In genomic region chr20:21048841-21049273, GRCh38 we compare ENCODE assay signal across 9 cellular contexts. TPM values are rescaled to one million over a fixed set of nuclear protein-coding genes. Genes with fewer than 3 reads are reported as not detected.
DNase-seq lines count a peak whose midpoint lies in the region; ATAC-seq and TF ChIP-seq lines count a peak whose summit lies in the region.
"Had no signal": no experiment of that assay in that cellular context is flagged by ENCODE, and none has a peak within 500 bp of the region (broad histone marks: within the 10 kb centered on the region; RNA-seq: fewer than 3 reads in every experiment).

No MANE protein-coding gene starts in this region.

- intact Hi-C loops in Caco-2 (cut with micrococcal nuclease; ENCODE audit: unreplicated experiment) (no loop called here), left lung (cut with DNase I) (no loop called here), stomach (cut with DNase I; ENCODE audit: low total_unique reads) (no loop called here)

- POLR2A ChIA-PET in Caco-2 (lab: Charles Lee): interaction anchor here (1.0 kb wide), 1 partner anchor 53 kb away, joined by 4 read pairs; no protein-coding TSS in a partner anchor

- DNase-seq in Caco-2 (peak in 1 of 2 experiments; percentile 71), HAP-1 (ENCODE audit: low spot score in 2 of 2) (peak; percentile 24 to 85), RWPE2 (ENCODE audit: low spot score) (no peak), left lung (no peak), stomach (peak; percentile 39), cortex of kidney (lab: John Stamatoyannopoulos, UW) (no peak)
- DNase-seq in activated naive CD4-positive, alpha-beta T cell treated with anti-CD3 and anti-CD28 coated beads, Interleukin-2, amount 50 U/mL, for 16 hours: peak; percentile 46

- H3K4me1 ChIP-seq in Caco-2 (peaks cover 32% of the 10 kb centered on the region), HAP-1 (peaks cover 11% of the 10 kb centered on the region), RWPE2 (ENCODE audit: insufficient read depth, poor library complexity, severe bottlenecking) (no peaks in the 10 kb centered on the region), left lung (no peaks in the 10 kb centered on the region), stomach (no peaks in the 10 kb centered on the region)

- H3K27ac ChIP-seq in RWPE2 (ENCODE audit: poor library complexity, severe bottlenecking) (no peak overlapping the region), left lung (no peak overlapping the region), stomach (no peak overlapping the region)
- H3K27ac ChIP-seq: skin epidermis had no signal

- H3K27me3 ChIP-seq in Caco-2 (replicated peaks; ENCODE audit: control insufficient read depth, insufficient read depth, low read length): no peaks in the 10 kb centered on the region
- H3K27me3 ChIP-seq in HAP-1 (ENCODE audit: low read depth): no peaks in the 10 kb centered on the region
- no peaks in the 10 kb centered on the region for H3K27me3 ChIP-seq in RWPE2 (ENCODE audit: insufficient read depth, poor library complexity, severe bottlenecking)
- H3K27me3 ChIP-seq in left lung: peaks cover 0 to 44% of the 10 kb centered on the region in 2 donors
- peaks cover 0 to 53% (median 0%) of the 10 kb centered on the region in 3 donors for H3K27me3 ChIP-seq in stomach

- no peaks in the 10 kb centered on the region for H3K36me3 Mint-ChIP-seq in Caco-2 (ENCODE audit: insufficient read depth, unreplicated experiment)

- no peaks in the 10 kb centered on the region for H3K36me3 ChIP-seq in Caco-2 (ENCODE audit: control insufficient read depth, insufficient read depth, low read length)
- H3K36me3 ChIP-seq in HAP-1 (replicated peaks): no peaks in the 10 kb centered on the region
- no peaks in the 10 kb centered on the region for H3K36me3 ChIP-seq in RWPE2 (ENCODE audit: low read depth)
- no peaks in the 10 kb centered on the region for H3K36me3 ChIP-seq in left lung
- no peaks in the 10 kb centered on the region for H3K36me3 ChIP-seq in stomach

- TF ChIP-seq CTCF in Caco-2 (IDR thresholded peaks at IDR 0.05; ENCODE audit: insufficient read depth in 1 of 2, low read depth in 1 of 2, low read length in 1 of 2, severe bottlenecking in 1 of 2, unreplicated experiment in 1 of 2) (peak; percentile 60 to 76), RWPE2 (IDR thresholded peaks at IDR 0.05; ENCODE audit: poor library complexity, severe bottlenecking) (peak; percentile 66), left lung (IDR thresholded peaks at IDR 0.05) (peak; percentile 44 to 51), stomach (IDR thresholded peaks at IDR 0.05) (peak in 2 of 7 experiments; percentile 23 to 38)

- no peak overlapping the region for H3K27ac Mint-ChIP-seq in Caco-2 (ENCODE audit: unreplicated experiment)

- CTCF ChIA-PET in Caco-2 (lab: Charles Lee): interaction anchor here (0.5 to 1.2 kb wide), 6 partner anchors 12 to 223 kb away, joined by 3 to 16 read pairs (median 5); no protein-coding TSS in a partner anchor

- no peak overlapping the region for H3K4me3 ChIP-seq in Caco-2 (ENCODE audit: low read depth, low read length)
- no peak overlapping the region for H3K4me3 ChIP-seq in HAP-1
- no peak overlapping the region for H3K4me3 ChIP-seq in RWPE2 (ENCODE audit: severe bottlenecking)
- no peak overlapping the region for H3K4me3 ChIP-seq in left lung
- H3K4me3 ChIP-seq in stomach: no peak overlapping the region
- H3K4me3 ChIP-seq: skin epidermis had no signal

- no TSS peak for BruUV-seq in Caco-2 (replicated peaks; lab: Mats Ljungman, UMichigan)

- 53 to 58% (median 56%) methylated on average over 5 of the region's 5 CpGs for WGBS in stomach, 5 donors

- H3K27me3 Mint-ChIP-seq in Caco-2 (ENCODE audit: insufficient read depth, unreplicated experiment): no peaks in the 10 kb centered on the region

- no peaks in the 10 kb centered on the region for H3K9me3 Mint-ChIP-seq in Caco-2 (ENCODE audit: unreplicated experiment)

- peaks cover 27% of the 10 kb centered on the region for H3K4me1 Mint-ChIP-seq in Caco-2 (ENCODE audit: low read depth, unreplicated experiment)

- no peak for TF ChIP-seq EP300 in stomach (IDR thresholded peaks at IDR 0.05)

- H3K9me3 ChIP-seq in Caco-2 (no peaks in the 10 kb centered on the region), HAP-1 (no peaks in the 10 kb centered on the region), RWPE2 (ENCODE audit: severe bottlenecking) (no peaks in the 10 kb centered on the region), left lung (no peaks in the 10 kb centered on the region), stomach (no peaks in the 10 kb centered on the region)

- TF ChIP-seq POLR2A in stomach (IDR thresholded peaks at IDR 0.05): no peak

- ATAC-seq in RWPE2 (ENCODE audit: low read depth) (peak; percentile 49; the same call in 1 of the 3 replicates), left lung (peak; percentile 69), GM21447 (IDR thresholded peaks at IDR 0.05; ENCODE audit: unreplicated experiment) (no peak)

- no peak overlapping the region for H3K4me3 Mint-ChIP-seq in Caco-2 (ENCODE audit: unreplicated experiment)

- in situ Hi-C loops in HAP-1 (cut with MboI; ENCODE audit: low sequenced_read_pairs): no loop called here

RNA-seq across cellular contexts. Expression of gene LINC00237, which starts 57.3 kb away (rescaled TPM):
- total RNA-seq in Caco-2 (2022): 1.5 and 1.8 TPM in 2 replicates
- not detected for total RNA-seq in left lung
- not detected for total RNA-seq in stomach
- not detected for polyA plus RNA-seq in stomach

Comparison
In these comparisons a context has a peak if more than half of its experiments do, and no peak if none do; other contexts are left out.
1. DNase-seq: peak in HAP-1 (2 of 2), activated naive CD4-positive, alpha-beta T cell treated with anti-CD3 and anti-CD28 coated beads, Interleukin-2, amount 50 U/mL, for 16 hours (single experiment) and stomach (single experiment); none in RWPE2 (single experiment), left lung (0 of 2) and cortex of kidney (single experiment).